Comparison of ENCODE assay signal across 1 cellular context in the genomic region with DNA sequence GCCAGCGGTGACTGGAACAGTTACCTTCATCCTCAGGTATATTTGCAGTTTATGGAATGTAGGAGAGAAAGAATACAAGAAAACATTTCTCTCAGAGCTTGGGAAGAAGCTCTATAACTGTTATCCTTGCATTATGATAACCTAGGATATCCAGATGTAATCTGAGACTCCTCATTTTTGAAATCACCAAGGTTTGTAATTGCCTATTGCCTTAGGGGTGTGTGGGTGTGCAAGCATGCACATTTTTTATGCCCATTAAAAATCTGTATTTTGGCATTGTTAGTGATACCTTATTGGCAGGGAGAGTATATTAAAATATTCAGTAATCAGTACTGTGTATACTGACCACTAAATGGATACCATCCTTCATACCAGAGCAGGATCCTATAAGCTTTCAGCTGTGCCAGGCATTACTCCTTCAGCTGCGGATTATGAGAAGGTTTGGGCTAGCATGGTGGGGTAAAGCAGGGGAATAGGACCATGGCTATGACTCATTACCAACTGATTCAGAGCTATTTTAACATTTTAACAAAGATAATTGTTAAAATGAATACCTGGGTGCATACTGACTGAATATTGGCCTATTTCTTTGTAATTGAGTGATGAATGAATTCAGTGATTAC.
TF ChIP-seq lines count a peak whose summit lies in the region.

No MANE protein-coding gene starts in this region.

TF ChIP-seq in GM23338, 12 proteins besides CTCF, POLR2A, EP300 and RAD21 (continued from another document):
- TF ChIP-seq, protein P1, sequence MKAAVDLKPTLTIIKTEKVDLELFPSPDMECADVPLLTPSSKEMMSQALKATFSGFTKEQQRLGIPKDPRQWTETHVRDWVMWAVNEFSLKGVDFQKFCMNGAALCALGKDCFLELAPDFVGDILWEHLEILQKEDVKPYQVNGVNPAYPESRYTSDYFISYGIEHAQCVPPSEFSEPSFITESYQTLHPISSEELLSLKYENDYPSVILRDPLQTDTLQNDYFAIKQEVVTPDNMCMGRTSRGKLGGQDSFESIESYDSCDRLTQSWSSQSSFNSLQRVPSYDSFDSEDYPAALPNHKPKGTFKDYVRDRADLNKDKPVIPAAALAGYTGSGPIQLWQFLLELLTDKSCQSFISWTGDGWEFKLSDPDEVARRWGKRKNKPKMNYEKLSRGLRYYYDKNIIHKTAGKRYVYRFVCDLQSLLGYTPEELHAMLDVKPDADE (IDR thresholded peaks at IDR 0.05), result no peak
- TF ChIP-seq EZH2 (IDR thresholded peaks at IDR 0.05; ENCODE audit: low read depth, unreplicated experiment) (no peak), CREB1 (CRISPR knock-in tag; IDR thresholded peaks at IDR 0.05; ENCODE audit: low read depth) (no peak)
- TF ChIP-seq, protein P2, sequence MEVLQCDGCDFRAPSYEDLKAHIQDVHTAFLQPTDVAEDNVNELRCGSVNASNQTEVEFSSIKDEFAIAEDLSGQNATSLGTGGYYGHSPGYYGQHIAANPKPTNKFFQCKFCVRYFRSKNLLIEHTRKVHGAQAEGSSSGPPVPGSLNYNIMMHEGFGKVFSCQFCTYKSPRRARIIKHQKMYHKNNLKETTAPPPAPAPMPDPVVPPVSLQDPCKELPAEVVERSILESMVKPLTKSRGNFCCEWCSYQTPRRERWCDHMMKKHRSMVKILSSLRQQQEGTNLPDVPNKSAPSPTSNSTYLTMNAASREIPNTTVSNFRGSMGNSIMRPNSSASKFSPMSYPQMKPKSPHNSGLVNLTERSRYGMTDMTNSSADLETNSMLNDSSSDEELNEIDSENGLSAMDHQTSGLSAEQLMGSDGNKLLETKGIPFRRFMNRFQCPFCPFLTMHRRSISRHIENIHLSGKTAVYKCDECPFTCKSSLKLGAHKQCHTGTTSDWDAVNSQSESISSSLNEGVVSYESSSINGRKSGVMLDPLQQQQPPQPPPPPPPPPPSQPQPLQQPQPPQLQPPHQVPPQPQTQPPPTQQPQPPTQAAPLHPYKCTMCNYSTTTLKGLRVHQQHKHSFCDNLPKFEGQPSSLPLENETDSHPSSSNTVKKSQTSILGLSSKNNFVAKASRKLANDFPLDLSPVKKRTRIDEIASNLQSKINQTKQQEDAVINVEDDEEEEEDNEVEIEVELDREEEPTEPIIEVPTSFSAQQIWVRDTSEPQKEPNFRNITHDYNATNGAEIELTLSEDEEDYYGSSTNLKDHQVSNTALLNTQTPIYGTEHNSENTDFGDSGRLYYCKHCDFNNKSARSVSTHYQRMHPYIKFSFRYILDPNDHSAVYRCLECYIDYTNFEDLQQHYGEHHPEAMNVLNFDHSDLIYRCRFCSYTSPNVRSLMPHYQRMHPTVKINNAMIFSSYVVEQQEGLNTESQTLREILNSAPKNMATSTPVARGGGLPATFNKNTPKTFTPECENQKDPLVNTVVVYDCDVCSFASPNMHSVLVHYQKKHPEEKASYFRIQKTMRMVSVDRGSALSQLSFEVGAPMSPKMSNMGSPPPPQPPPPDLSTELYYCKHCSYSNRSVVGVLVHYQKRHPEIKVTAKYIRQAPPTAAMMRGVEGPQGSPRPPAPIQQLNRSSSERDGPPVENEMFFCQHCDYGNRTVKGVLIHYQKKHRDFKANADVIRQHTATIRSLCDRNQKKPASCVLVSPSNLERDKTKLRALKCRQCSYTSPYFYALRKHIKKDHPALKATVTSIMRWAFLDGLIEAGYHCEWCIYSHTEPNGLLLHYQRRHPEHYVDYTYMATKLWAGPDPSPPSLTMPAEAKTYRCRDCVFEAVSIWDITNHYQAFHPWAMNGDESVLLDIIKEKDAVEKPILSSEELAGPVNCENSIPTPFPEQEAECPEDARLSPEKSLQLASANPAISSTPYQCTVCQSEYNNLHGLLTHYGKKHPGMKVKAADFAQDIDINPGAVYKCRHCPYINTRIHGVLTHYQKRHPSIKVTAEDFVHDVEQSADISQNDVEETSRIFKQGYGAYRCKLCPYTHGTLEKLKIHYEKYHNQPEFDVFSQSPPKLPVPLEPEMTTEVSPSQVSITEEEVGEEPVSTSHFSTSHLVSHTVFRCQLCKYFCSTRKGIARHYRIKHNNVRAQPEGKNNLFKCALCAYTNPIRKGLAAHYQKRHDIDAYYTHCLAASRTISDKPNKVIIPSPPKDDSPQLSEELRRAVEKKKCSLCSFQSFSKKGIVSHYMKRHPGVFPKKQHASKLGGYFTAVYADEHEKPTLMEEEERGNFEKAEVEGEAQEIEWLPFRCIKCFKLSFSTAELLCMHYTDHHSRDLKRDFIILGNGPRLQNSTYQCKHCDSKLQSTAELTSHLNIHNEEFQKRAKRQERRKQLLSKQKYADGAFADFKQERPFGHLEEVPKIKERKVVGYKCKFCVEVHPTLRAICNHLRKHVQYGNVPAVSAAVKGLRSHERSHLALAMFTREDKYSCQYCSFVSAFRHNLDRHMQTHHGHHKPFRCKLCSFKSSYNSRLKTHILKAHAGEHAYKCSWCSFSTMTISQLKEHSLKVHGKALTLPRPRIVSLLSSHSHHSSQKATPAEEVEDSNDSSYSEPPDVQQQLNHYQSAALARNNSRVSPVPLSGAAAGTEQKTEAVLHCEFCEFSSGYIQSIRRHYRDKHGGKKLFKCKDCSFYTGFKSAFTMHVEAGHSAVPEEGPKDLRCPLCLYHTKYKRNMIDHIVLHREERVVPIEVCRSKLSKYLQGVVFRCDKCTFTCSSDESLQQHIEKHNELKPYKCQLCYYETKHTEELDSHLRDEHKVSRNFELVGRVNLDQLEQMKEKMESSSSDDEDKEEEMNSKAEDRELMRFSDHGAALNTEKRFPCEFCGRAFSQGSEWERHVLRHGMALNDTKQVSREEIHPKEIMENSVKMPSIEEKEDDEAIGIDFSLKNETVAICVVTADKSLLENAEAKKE (CRISPR knock-in tag; IDR thresholded peaks at IDR 0.05), result no peak
